Comparison of ENCODE assay signal across 21 cellular contexts in the genomic region with DNA sequence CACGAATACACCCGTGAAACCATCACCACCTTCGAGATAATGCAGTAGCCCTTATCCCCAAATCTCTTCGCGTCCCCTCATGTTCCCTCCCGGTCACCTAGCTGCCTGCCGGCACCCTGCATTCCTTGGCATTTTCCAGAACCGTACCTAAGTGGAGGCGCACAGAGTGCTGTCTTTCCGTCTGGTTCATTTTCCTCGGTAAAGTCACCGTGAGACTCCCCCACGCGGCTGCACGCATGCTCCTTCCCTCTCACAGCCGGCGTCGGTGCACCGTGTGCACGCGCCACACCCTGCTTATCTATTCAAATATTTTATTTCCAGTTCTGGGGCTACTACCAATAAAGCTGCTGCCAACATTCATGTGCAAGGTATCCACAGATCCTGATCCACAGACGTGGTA.
"Had no signal": no experiment of that assay in that cellular context is flagged by ENCODE, and none has a peak within 500 bp of the region (broad histone marks: within the 10 kb centered on the region; RNA-seq: fewer than 3 reads in every experiment).

No MANE protein-coding gene starts in this region.

- H3K27ac ChIP-seq: body of pancreas, cardiac muscle cell, sigmoid colon, testis, upper lobe of left lung had no signal

- H3K36me3 ChIP-seq: cardiac muscle cell, sigmoid colon, upper lobe of left lung had no signal

- H3K4me3 ChIP-seq: body of pancreas, cardiac muscle cell, sigmoid colon, smooth muscle cell, testis, upper lobe of left lung had no signal

- H3K4me2 ChIP-seq: smooth muscle cell had no signal

- ATAC-seq: activated CD8-positive, alpha-beta T cell treated with anti-CD3 and anti-CD28 coated beads, Interleukin-2, amount 10 ng/mL, durations not matched to agents 7 days and 5 days; body of pancreas; left ventricle myocardium superior; SK-N-SH treated with all-trans-retinoic acid at 6 μM for 48 hours; stimulated activated naive B cell treated with anti-CD40 and anti-IgM and Interleukin-4, amounts not matched to agents 10 μg/mL and 1 μg/mL and 100 μg/mL, for 72 hours had no signal

- H3K9me3 ChIP-seq: body of pancreas, testis, upper lobe of left lung had no signal

- H3K27me3 ChIP-seq: body of pancreas, cardiac muscle cell, testis had no signal

- H3K4me1 ChIP-seq: testis had no signal

- DNase-seq: activated CD4-positive, alpha-beta T cell treated with anti-CD3 and anti-CD28 coated beads for 1 hour; activated CD4-positive, alpha-beta T cell treated with anti-CD3 and anti-CD28 coated beads, Interleukin-2, amount 50 U/mL, for 1 hour; activated CD8-positive, alpha-beta T cell treated with anti-CD3 and anti-CD28 coated beads, Interleukin-2, amount 10 ng/mL, durations not matched to agents 7 days and 5 days; activated naive CD4-positive, alpha-beta T cell treated with anti-CD3 and anti-CD28 coated beads for 36 hours; anterior cingulate cortex; body of pancreas; effector memory CD4-positive, alpha-beta T cell; foreskin melanocyte; immature natural killer cell; kidney glomerular epithelial cell; left ventricle myocardium superior; mammary epithelial cell; midbrain; stimulated activated CD4-positive, alpha-beta T cell treated with anti-CD3 and anti-CD28 coated beads, Interleukin-15, amount 100 ng/mL, for 24 hours; stimulated activated naive B cell treated with anti-CD40 and anti-IgM and Interleukin-4, amounts not matched to agents 10 μg/mL and 1 μg/mL and 100 μg/mL, for 72 hours had no signal
